Comparison of ENCODE assay signal across 20 cellular contexts in the genomic region with DNA sequence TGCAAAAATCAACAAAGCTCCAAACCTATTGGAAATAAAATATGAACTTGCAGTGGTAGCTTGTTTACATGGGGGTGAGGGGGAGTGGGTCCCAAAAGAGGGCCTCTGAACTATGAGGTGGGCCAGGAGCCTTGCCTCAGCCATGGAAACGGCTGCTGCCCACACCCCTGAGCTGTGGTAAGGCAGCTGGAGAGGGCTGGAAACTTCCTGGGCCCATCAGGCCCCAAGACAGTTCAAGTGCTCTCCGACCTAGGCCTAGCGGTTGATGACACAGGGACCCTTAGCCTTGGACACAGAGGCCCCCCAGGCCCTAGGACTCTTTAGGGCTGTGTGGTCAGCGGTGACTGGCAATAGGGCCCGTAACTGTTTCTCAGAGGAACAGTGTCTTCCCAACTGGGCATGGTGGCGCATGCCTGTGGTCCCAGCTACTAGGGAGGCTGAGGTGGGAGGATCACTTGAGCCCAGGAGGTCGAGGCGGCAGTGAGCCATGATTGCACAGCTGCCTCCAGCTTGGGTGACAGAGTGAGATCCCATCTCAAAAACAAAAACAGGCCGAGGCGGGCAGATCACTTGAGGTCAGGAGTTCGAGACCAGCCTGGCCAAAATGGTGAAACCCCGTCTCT. TPM values are rescaled to one million over a fixed set of nuclear protein-coding genes. Genes with fewer than 3 reads are reported as not detected.
A peak's percentile ranks its signal among the peaks of the same experiment; 100 is the strongest.
DNase-seq lines count a peak whose midpoint lies in the region; ATAC-seq and TF ChIP-seq lines count a peak whose summit lies in the region.
"Had no signal": no experiment of that assay in that cellular context is flagged by ENCODE, and none has a peak within 500 bp of the region (broad histone marks: within the 10 kb centered on the region; RNA-seq: fewer than 3 reads in every experiment).

No MANE protein-coding gene starts in this region.

- H3K27me3 ChIP-seq in BLaER1 (no peaks in the 10 kb centered on the region), DND-41 (ENCODE audit: insufficient read depth, low read length, poor library complexity) (no peaks in the 10 kb centered on the region), thyroid gland (no peaks in the 10 kb centered on the region)
- H3K27me3 ChIP-seq: brain microvascular endothelial cell had no signal

- H3K36me3 ChIP-seq in BLaER1: peaks cover 90% of the 10 kb centered on the region
- peaks cover 88% of the 10 kb centered on the region for H3K36me3 ChIP-seq in DND-41 (ENCODE audit: insufficient read depth, low read length)
- peaks cover 15 to 23% of the 10 kb centered on the region in 2 donors for H3K36me3 ChIP-seq in thyroid gland

- no peak for TF ChIP-seq CTCF in DND-41 (IDR thresholded peaks at IDR 0.05; ENCODE audit: borderline replicate concordance, extremely low read depth, low read length, poor library complexity, severe bottlenecking)
- TF ChIP-seq CTCF in brain (conservative IDR thresholded peaks at IDR 0.05): no peak
- TF ChIP-seq CTCF in nephron (IDR thresholded peaks at IDR 0.05; ENCODE audit: unreplicated experiment in 3 of 3): no peak
- no peak for TF ChIP-seq CTCF in osteocyte (IDR thresholded peaks at IDR 0.05)
- no peak for TF ChIP-seq CTCF in mesothelial cell of epicardium (IDR thresholded peaks at IDR 0.05; ENCODE audit: unreplicated experiment)
- no peak for TF ChIP-seq CTCF in thyroid gland (IDR thresholded peaks at IDR 0.05)

- no peaks in the 10 kb centered on the region for H3K79me2 ChIP-seq in DND-41 (ENCODE audit: insufficient read depth, low read length)

- H3K4me1 ChIP-seq in BLaER1 (peaks cover 57% of the 10 kb centered on the region), DND-41 (ENCODE audit: insufficient read depth, low read length) (no peaks in the 10 kb centered on the region), thyroid gland (peaks cover 16 to 22% of the 10 kb centered on the region in 2 donors)

- H3K9ac ChIP-seq in BLaER1: no peak overlapping the region
- H3K9ac ChIP-seq in DND-41 (ENCODE audit: low read depth, low read length): no peak overlapping the region

- TF ChIP-seq POLR2A in thyroid gland (IDR thresholded peaks at IDR 0.05): no peak

- H3K9me3 ChIP-seq in BLaER1 (no peaks in the 10 kb centered on the region), DND-41 (ENCODE audit: insufficient read depth, low read length, severe bottlenecking) (no peaks in the 10 kb centered on the region), thyroid gland (no peaks in the 10 kb centered on the region)
- H3K9me3 ChIP-seq: psoas muscle had no signal

- H3K9me3 Mint-ChIP-seq in brain (no peaks in the 10 kb centered on the region), nephron (no peaks in the 10 kb centered on the region), osteocyte (ENCODE audit: unreplicated experiment) (no peaks in the 10 kb centered on the region), mesothelial cell of epicardium (no peaks in the 10 kb centered on the region)
- H3K9me3 Mint-ChIP-seq: activated T-cell treated with anti-CD3 and anti-CD28 coated beads, Interleukin-2, amount 50 U/mL, for 72 hours; CD4-positive, CD25-positive, alpha-beta regulatory T cell had no signal

- H3K27ac Mint-ChIP-seq in brain (peak overlapping the region in 4 of 5 experiments; percentile 19 to 95 (median 79)), nephron (peak overlapping the region; percentile 46 to 90 (median 78)), osteocyte (ENCODE audit: unreplicated experiment) (no peak overlapping the region), mesothelial cell of epicardium (no peak overlapping the region)
- H3K27ac Mint-ChIP-seq: activated T-cell treated with anti-CD3 and anti-CD28 coated beads, Interleukin-2, amount 50 U/mL, for 72 hours had no signal

- H2AFZ ChIP-seq in DND-41 (ENCODE audit: low read depth, low read length): no peak overlapping the region

- H3K36me3 Mint-ChIP-seq in brain (peaks cover 12% of the 10 kb centered on the region), nephron (ENCODE audit: low read depth) (peaks cover 18% of the 10 kb centered on the region), osteocyte (ENCODE audit: unreplicated experiment) (peaks cover 10% of the 10 kb centered on the region), mesothelial cell of epicardium (peaks cover 9% of the 10 kb centered on the region)

- DNase-seq in DND-41: no peak
- DNase-seq in dermis blood vessel endothelial cell: no peak
- no peak for DNase-seq in osteocyte (ENCODE audit: extremely low spot score, unreplicated experiment)
- DNase-seq in mesothelial cell of epicardium (ENCODE audit: low spot score in 2 of 2, unreplicated experiment in 2 of 2): no peak
- no peak for DNase-seq in thyroid gland
- DNase-seq: activated T-cell treated with anti-CD3 and anti-CD28 coated beads, Interleukin-2, amount 50 U/mL, for 72 hours; brain microvascular endothelial cell; CD4-positive, CD25-positive, alpha-beta regulatory T cell; DMS153; HCEC 1CT; left colon; mesendoderm; MM.1S; NCI-H1694; NCI-H526 treated with DMSO at 0.1 percent for 48 hours; psoas muscle; T1000 had no signal

- no peak for ATAC-seq in DND-41 (ENCODE audit: insufficient read depth, low read depth)
- ATAC-seq: activated T-cell treated with anti-CD3 and anti-CD28 coated beads, Interleukin-2, amount 50 U/mL, for 72 hours; left colon; psoas muscle had no signal

- peaks cover 25% of the 10 kb centered on the region for H3K4me1 Mint-ChIP-seq in brain
- H3K4me1 Mint-ChIP-seq in nephron: peaks cover 27% of the 10 kb centered on the region
- H3K4me1 Mint-ChIP-seq in osteocyte (ENCODE audit: unreplicated experiment): peaks cover 24% of the 10 kb centered on the region
- H3K4me1 Mint-ChIP-seq in mesothelial cell of epicardium: peaks cover 15% of the 10 kb centered on the region

- WGBS in thyroid gland, 2 donors: 89 to 93% methylated on average over 12 of the region's 12 CpGs

- H3K27me3 Mint-ChIP-seq in brain (no peaks in the 10 kb centered on the region), nephron (ENCODE audit: low read depth) (no peaks in the 10 kb centered on the region), osteocyte (ENCODE audit: unreplicated experiment) (no peaks in the 10 kb centered on the region), mesothelial cell of epicardium (ENCODE audit: low read depth) (no peaks in the 10 kb centered on the region)
- H3K27me3 Mint-ChIP-seq: CD4-positive, CD25-positive, alpha-beta regulatory T cell had no signal

- H4K20me1 ChIP-seq in BLaER1 (peaks cover 60% of the 10 kb centered on the region), DND-41 (ENCODE audit: insufficient read depth, low read length) (peaks cover 11% of the 10 kb centered on the region)

- H3K27ac ChIP-seq in BLaER1 (peak overlapping the region; percentile 84), DND-41 (ENCODE audit: low read length) (peak overlapping the region; percentile 14; the same call in 1 of the 2 replicates), thyroid gland (no peak overlapping the region)
- H3K27ac ChIP-seq: brain microvascular endothelial cell had no signal

- intact Hi-C loops in thyroid gland (cut with DNase I): no loop called here

- H3K4me3 ChIP-seq in BLaER1 (no peak overlapping the region), DND-41 (ENCODE audit: low read depth in 1 of 2, low read length in 2 of 2) (no peak overlapping the region), thyroid gland (replicated peaks in 1 of 3) (no peak overlapping the region)
- H3K4me3 ChIP-seq: psoas muscle had no signal

- H3K4me3 Mint-ChIP-seq in brain: no peak overlapping the region
- peak overlapping the region in 1 of 3 experiments; percentile 2 for H3K4me3 Mint-ChIP-seq in nephron
- H3K4me3 Mint-ChIP-seq in osteocyte (ENCODE audit: unreplicated experiment): no peak overlapping the region
- no peak overlapping the region for H3K4me3 Mint-ChIP-seq in mesothelial cell of epicardium
- H3K4me3 Mint-ChIP-seq: activated T-cell treated with anti-CD3 and anti-CD28 coated beads, Interleukin-2, amount 50 U/mL, for 72 hours; CD4-positive, CD25-positive, alpha-beta regulatory T cell had no signal

- peak overlapping the region; percentile 86; the same call in 1 of the 2 replicates for H3K4me2 ChIP-seq in BLaER1
- no peak overlapping the region for H3K4me2 ChIP-seq in DND-41 (ENCODE audit: insufficient read depth, low read length)

RNA-seq across cellular contexts. Expression of a gene that starts 18.3 kb away (rescaled TPM):
- 1.8 TPM for polyA plus RNA-seq in brain (ENCODE audit: insufficient read depth, low read depth, low replicate concordance)
- total RNA-seq in dermis blood vessel endothelial cell (3.2 and 3.4 TPM in 2 replicates), osteocyte (3.3 and 3.6 TPM in 2 replicates), mesothelial cell of epicardium (6.0 to 7.7 TPM (median 6.8 TPM) in 3 replicates), thyroid gland (1 to 10 TPM; 4.0 to 8.1 (median 5.2) TPM)

RNA-seq across cellular contexts. Expression of a gene that starts 29.3 kb away (rescaled TPM):
- 502 TPM for polyA plus RNA-seq in brain (ENCODE audit: insufficient read depth, low read depth, low replicate concordance)
- 19.2 and 54.3 TPM in 2 replicates for total RNA-seq in dermis blood vessel endothelial cell
- total RNA-seq in osteocyte: 83.1 and 88.2 TPM in 2 replicates
- total RNA-seq in mesothelial cell of epicardium: 42.3 to 46.0 TPM (median 45.8 TPM) in 3 replicates
- 10 to 100 TPM; 41.8 to 64.5 (median 53.5) TPM for total RNA-seq in thyroid gland

RNA-seq across cellular contexts. Expression of a gene that starts 41.3 kb away (rescaled TPM):
- polyA plus RNA-seq in brain (ENCODE audit: insufficient read depth, low read depth, low replicate concordance): 34.9 TPM
- 10.9 and 12.4 TPM in 2 replicates for total RNA-seq in dermis blood vessel endothelial cell
- 35.1 and 38.2 TPM in 2 replicates for total RNA-seq in osteocyte
- total RNA-seq in mesothelial cell of epicardium: 63.4 to 66.4 TPM (median 65.4 TPM) in 3 replicates
- total RNA-seq in thyroid gland: 10 to 100 TPM; 32.5 to 61.4 (median 47.9) TPM

RNA-seq across cellular contexts. Expression of a gene that starts 52.5 kb away (rescaled TPM):
- 46.1 TPM for polyA plus RNA-seq in brain (ENCODE audit: insufficient read depth, low read depth, low replicate concordance)
- total RNA-seq in dermis blood vessel endothelial cell: 89.1 and 109 TPM in 2 replicates
- total RNA-seq in osteocyte: 33.3 and 40.2 TPM in 2 replicates
- total RNA-seq in mesothelial cell of epicardium: 2.8 to 3.1 TPM (median 2.9 TPM) in 3 replicates
- total RNA-seq in thyroid gland: 10 to 100 TPM; 14.7 to 27.8 (median 19.7) TPM

Comparison
In these comparisons a context has a peak if more than half of its experiments do, and no peak if none do; other contexts are left out.
1. H3K27ac ChIP-seq: peak in BLaER1 (single experiment) and DND-41 (single experiment); none in thyroid gland (0 of 3).
2. H3K27ac Mint-ChIP-seq: peak in brain (4 of 5) and nephron (3 of 3); none in osteocyte (single experiment) and mesothelial cell of epicardium (single experiment).